ENCODE assay signal across 17 cellular contexts in genomic region chr11:40491341-40491740, GRCh38.
DNase-seq lines count a peak whose midpoint lies in the region; TF ChIP-seq lines count a peak whose summit lies in the region.
"Had no signal": no experiment of that assay in that cellular context is flagged by ENCODE, and none has a peak within 500 bp of the region (broad histone marks: within the 10 kb centered on the region; RNA-seq: fewer than 3 reads in every experiment).

No MANE protein-coding gene starts in this region.

- H3K27ac ChIP-seq in MM.1S (ENCODE audit: low read length): no peak overlapping the region
- H3K27ac ChIP-seq: 22Rv1; A549; BLaER1 treated with 17β-estradiol and CSF1 and Interleukin-3, amounts not matched to agents 10 nM and 100 nM; C4-2B had no signal

- no peaks in the 10 kb centered on the region for H3K9me3 ChIP-seq in MM.1S (replicated peaks; ENCODE audit: insufficient read depth, low read length)
- H3K9me3 ChIP-seq: A549; BLaER1 treated with 17β-estradiol and CSF1 and Interleukin-3, amounts not matched to agents 10 nM and 100 nM; Caco-2 had no signal

- H3K9me2 ChIP-seq in MM.1S (replicated peaks; ENCODE audit: insufficient read depth, low read length): no peaks in the 10 kb centered on the region

- no peak overlapping the region for H3K4me3 ChIP-seq in Jurkat, Clone E6-1 (ENCODE audit: low read length)
- no peak overlapping the region for H3K4me3 ChIP-seq in MM.1S (ENCODE audit: low read length)
- H3K4me3 ChIP-seq: A549; BLaER1 treated with 17β-estradiol and CSF1 and Interleukin-3, amounts not matched to agents 10 nM and 100 nM had no signal

- no peaks in the 10 kb centered on the region for H3F3A ChIP-seq in MM.1S (ENCODE audit: insufficient read depth, low read length)

- 0 out of 2 replicates have a peak, but pooled peaks cover 3% of the 10 kb centered on the region for H3K4me1 ChIP-seq in MM.1S (ENCODE audit: low read length)
- H3K4me1 ChIP-seq: A549; BLaER1 treated with 17β-estradiol and CSF1 and Interleukin-3, amounts not matched to agents 10 nM and 100 nM; Caco-2 had no signal

- no peak for TF ChIP-seq CTCF in MM.1S (IDR thresholded peaks at IDR 0.05; ENCODE audit: low read length)

- DNase-seq in Jurkat, Clone E6-1 (ENCODE audit: low read depth, low spot score): peak; percentile 1
- DNase-seq in MM.1S: peak; percentile 82
- peak; percentile 3 for DNase-seq in RPMI8226
- DNase-seq in NCI-H526 treated with DMSO at 0.1 percent for 48 hours (lab: John Stamatoyannopoulos, UW): no peak
- DNase-seq in NOMO-1 treated with dmso at 0.1 percent for 144 hours (lab: John Stamatoyannopoulos, UW; ENCODE audit: unreplicated experiment): no peak
- no peak for DNase-seq in midbrain (lab: John Stamatoyannopoulos, UW)
- DNase-seq: AML-193; Caco-2; Calu3; CD4-positive, alpha-beta T cell; CD8-positive, alpha-beta T cell; DMS79 treated with DMSO at 0.1 percent for 48 hours; GF-D8 had no signal

- H3K4me2 ChIP-seq in MM.1S (ENCODE audit: low read depth, low read length): no peak overlapping the region
- H3K4me2 ChIP-seq: A549; BLaER1 treated with 17β-estradiol and CSF1 and Interleukin-3, amounts not matched to agents 10 nM and 100 nM had no signal

- no peak overlapping the region for H3K9ac ChIP-seq in MM.1S (ENCODE audit: low read length)
- H3K9ac ChIP-seq: BLaER1 treated with 17β-estradiol and CSF1 and Interleukin-3, amounts not matched to agents 10 nM and 100 nM had no signal

- H3K79me2 ChIP-seq in MM.1S (ENCODE audit: low read length): no peaks in the 10 kb centered on the region

- H2AFZ ChIP-seq in MM.1S (ENCODE audit: low read length): no peak overlapping the region

- H4K20me1 ChIP-seq in MM.1S (ENCODE audit: insufficient read depth, low read length): no peaks in the 10 kb centered on the region
- H4K20me1 ChIP-seq: BLaER1 treated with 17β-estradiol and CSF1 and Interleukin-3, amounts not matched to agents 10 nM and 100 nM had no signal

- no peaks in the 10 kb centered on the region for H3K36me3 ChIP-seq in MM.1S (replicated peaks; ENCODE audit: insufficient read depth, low read length)
- H3K36me3 ChIP-seq: BLaER1 treated with 17β-estradiol and CSF1 and Interleukin-3, amounts not matched to agents 10 nM and 100 nM had no signal

- no peaks in the 10 kb centered on the region for H3K27me3 ChIP-seq in MM.1S (replicated peaks; ENCODE audit: insufficient read depth, low read length)
- H3K27me3 ChIP-seq: BLaER1 treated with 17β-estradiol and CSF1 and Interleukin-3, amounts not matched to agents 10 nM and 100 nM had no signal

Comparison
In these comparisons a context has a peak if more than half of its experiments do, and no peak if none do; other contexts are left out.
1. DNase-seq: peak in Jurkat, Clone E6-1 (single experiment), MM.1S (single experiment) and RPMI8226 (single experiment); none in NCI-H526 treated with DMSO at 0.1 percent for 48 hours (single experiment), NOMO-1 treated with dmso at 0.1 percent for 144 hours (single experiment) and midbrain (single experiment).